Comparison of ENCODE assay signal across 8 cellular contexts in the genomic region with DNA sequence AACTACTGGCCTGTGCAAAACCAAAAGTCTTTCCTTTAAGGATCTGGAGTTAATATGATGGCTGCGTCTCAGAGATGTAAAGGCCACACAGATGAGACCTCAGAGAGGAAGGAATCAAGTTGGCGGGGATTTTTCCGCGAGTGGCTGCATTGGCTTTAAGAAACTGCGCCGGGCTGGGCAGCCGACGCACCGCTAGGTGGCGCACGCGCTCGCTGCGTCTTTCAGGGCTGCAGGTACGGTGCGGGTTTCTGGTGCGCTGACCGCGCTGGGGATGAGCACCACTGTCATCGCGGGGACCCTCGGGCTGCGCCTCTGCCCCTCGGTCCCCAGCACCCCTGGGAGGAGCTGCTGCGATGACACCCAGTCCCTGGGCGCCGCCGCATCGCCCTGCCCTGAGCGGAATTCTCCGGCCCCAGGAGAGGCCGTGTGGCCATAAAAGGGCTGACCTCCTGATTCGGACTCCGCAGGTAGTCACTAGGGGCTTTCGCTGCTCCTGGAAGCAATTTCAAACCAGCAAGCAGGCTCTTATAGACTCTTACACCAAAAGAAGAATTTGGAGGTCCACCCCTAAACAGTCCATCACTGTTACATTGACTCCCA.
DNase-seq lines count a peak whose midpoint lies in the region; ATAC-seq and TF ChIP-seq lines count a peak whose summit lies in the region.

No MANE protein-coding gene starts in this region.

- H3K79me2 ChIP-seq in GM23338 (replicated peaks; ENCODE audit: insufficient read depth) (no peaks in the 10 kb centered on the region), fibroblast of lung (ENCODE audit: control insufficient read depth, insufficient read depth, low read length) (no peaks in the 10 kb centered on the region)

- H3K4me1 ChIP-seq in A673 (ENCODE audit: insufficient read depth, low read length, poor library complexity, severe bottlenecking) (no peaks in the 10 kb centered on the region), GM23338 (ENCODE audit: insufficient read depth) (peaks cover 6% of the 10 kb centered on the region), fibroblast of lung (ENCODE audit: control insufficient read depth, extremely low read depth, insufficient read depth, low read length) (no peaks in the 10 kb centered on the region)

- H3K27me3 Mint-ChIP-seq in GM23338 (ENCODE audit: insufficient read depth, low read depth, poor library complexity) (peaks cover 15% of the 10 kb centered on the region), nephron (ENCODE audit: low read depth) (peaks cover 64% of the 10 kb centered on the region)

- H3K4me2 ChIP-seq in GM23338 (peak overlapping the region; percentile 78), fibroblast of lung (ENCODE audit: extremely low read depth, insufficient read depth, low read length) (no peak overlapping the region)

- DNase-seq in A673 (ENCODE audit: low spot score) (peak; percentile 58), GM23338 (ENCODE audit: low spot score) (peak; percentile 90), NCI-H748 (lab: John Stamatoyannopoulos, UW; ENCODE audit: unreplicated experiment) (peak; percentile 60), fibroblast of lung (ENCODE audit: low read depth in 2 of 2) (peak; percentile 21 to 49), substantia nigra (lab: John Stamatoyannopoulos, UW) (peak in 28 of 49 donors; percentile 0 to 70 (median 24)), NCI-H446 treated with DMSO at 0.1 percent for 48 hours (lab: John Stamatoyannopoulos, UW) (no peak)
- DNase-seq in activated T-cell treated with anti-CD3 and anti-CD28 coated beads, Interleukin-2, amount 50 U/mL, for 1 hour: peak; percentile 62

- no peak overlapping the region for H3K9ac ChIP-seq in fibroblast of lung (ENCODE audit: insufficient read depth, low read length)

- peak; percentile 97 for ATAC-seq in GM23338

- no peaks in the 10 kb centered on the region for H3F3A ChIP-seq in GM23338 (replicated peaks; ENCODE audit: low read depth)

- BruUV-seq in A673 (replicated peaks; lab: Mats Ljungman, UMichigan): no TSS peak

- H3K27me3 ChIP-seq in A673 (replicated peaks; ENCODE audit: insufficient read depth, low read depth, low read length, poor library complexity) (peaks cover 37% of the 10 kb centered on the region), GM23338 (ENCODE audit: insufficient read depth) (no peaks in the 10 kb centered on the region), fibroblast of lung (ENCODE audit: control insufficient read depth, insufficient read depth, low read length) (no peaks in the 10 kb centered on the region)

- H3K4me3 Mint-ChIP-seq in GM23338: no peak overlapping the region
- H3K4me3 Mint-ChIP-seq in nephron: peak overlapping the region in 1 of 3 experiments; percentile 45

- H3K27ac ChIP-seq in A673 (ENCODE audit: low read depth, low read length, poor library complexity, severe bottlenecking) (no peak overlapping the region), GM23338 (ENCODE audit: low read depth) (no peak overlapping the region), fibroblast of lung (ENCODE audit: insufficient read depth, low read length) (no peak overlapping the region), substantia nigra (ENCODE audit: low read depth, low read length, poor library complexity, severe bottlenecking) (no peak overlapping the region)

- H3K9me3 Mint-ChIP-seq in GM23338: peaks cover 9% of the 10 kb centered on the region
- H3K9me3 Mint-ChIP-seq in nephron: peaks cover 6% of the 10 kb centered on the region

- H3K27ac Mint-ChIP-seq in GM23338 (no peak overlapping the region), nephron (no peak overlapping the region)

- H3K36me3 Mint-ChIP-seq in GM23338 (ENCODE audit: low read depth) (no peaks in the 10 kb centered on the region; the same call in 2 of the 3 replicates), nephron (ENCODE audit: low read depth) (no peaks in the 10 kb centered on the region)

- intact Hi-C loops in A673 (cut with micrococcal nuclease; ENCODE audit: unreplicated experiment): no loop called here

- H2AFZ ChIP-seq in GM23338 (peak overlapping the region; percentile 98), fibroblast of lung (ENCODE audit: low read length) (no peak overlapping the region)

- H3K9me2 ChIP-seq in GM23338 (ENCODE audit: insufficient read depth): peaks cover 3% of the 10 kb centered on the region; the same call in 1 of the 2 replicates

- POLR2A ChIA-PET in A673 (lab: Charles Lee; ENCODE audit: low non-redundant PET): no interaction called here

- CTCF ChIA-PET in A673 (lab: Charles Lee): interaction anchor here (1.4 kb wide), 1 partner anchor 452 kb away, joined by 4 read pairs; no protein-coding TSS in a partner anchor

- TF ChIP-seq CTCF in A673 (conservative IDR thresholded peaks at IDR 0.05; ENCODE audit: low read depth, low read length) (peak; percentile 97), GM23338 (conservative IDR thresholded peaks at IDR 0.05; ENCODE audit: low read depth in 2 of 2) (peak; percentile 88 to 94), fibroblast of lung (conservative IDR thresholded peaks at IDR 0.05 in 1 of 2, IDR thresholded peaks at IDR 0.05 in 1 of 2; ENCODE audit: low read depth in 1 of 2, low read length in 2 of 2) (peak; percentile 76 to 87), nephron (IDR thresholded peaks at IDR 0.05; ENCODE audit: unreplicated experiment in 3 of 3) (peak; percentile 94 to 97 (median 97))

- H3K36me3 ChIP-seq in A673 (ENCODE audit: insufficient read depth, low read length, poor library complexity, severe bottlenecking) (no peaks in the 10 kb centered on the region), GM23338 (ENCODE audit: insufficient read depth) (peaks cover 3% of the 10 kb centered on the region; the same call in 1 of the 2 replicates), fibroblast of lung (ENCODE audit: control insufficient read depth, insufficient read depth, low read length) (no peaks in the 10 kb centered on the region)

- H3K4me1 Mint-ChIP-seq in GM23338 (peaks cover 20% of the 10 kb centered on the region), nephron (peaks cover 43% of the 10 kb centered on the region)

- H4K20me1 ChIP-seq in GM23338 (replicated peaks; ENCODE audit: insufficient read depth): no peaks in the 10 kb centered on the region
- no peaks in the 10 kb centered on the region for H4K20me1 ChIP-seq in fibroblast of lung (ENCODE audit: control insufficient read depth, extremely low read depth, insufficient read depth, low read length)

- H3K9me3 ChIP-seq in A673 (ENCODE audit: low read depth, low read length, poor library complexity, severe bottlenecking): no peaks in the 10 kb centered on the region
- no peaks in the 10 kb centered on the region for H3K9me3 ChIP-seq in fibroblast of lung (ENCODE audit: control insufficient read depth, insufficient read depth, low read depth, low read length)

- H3K4me3 ChIP-seq in A673 (ENCODE audit: low read depth, low read length, poor library complexity, severe bottlenecking) (no peak overlapping the region), GM23338 (peak overlapping the region; percentile 54), fibroblast of lung (replicated peaks in 1 of 4; ENCODE audit: control extremely low read depth in 1 of 4, insufficient read depth in 1 of 4, low read depth in 3 of 4, low read length in 4 of 4) (no peak overlapping the region)
